ENCODE assay signal across 8 cellular contexts in genomic region chr19:58348080-58348479, GRCh38. TPM values are rescaled to one million over a fixed set of nuclear protein-coding genes. Genes with fewer than 3 reads are reported as not detected.
DNase-seq lines count a peak whose midpoint lies in the region; ATAC-seq and TF ChIP-seq lines count a peak whose summit lies in the region.
"Not testable (repeated sequence)": the region's sequence is repeated elsewhere in the genome, so short reads cannot be mapped to it uniquely, and the experiment has no call there.

No MANE protein-coding gene starts in this region.

- not testable (repeated sequence) for H4K20me1 ChIP-seq in GM23248 (ENCODE audit: insufficient read depth); OCI-LY7 (ENCODE audit: insufficient read depth, low read length); smooth muscle cell (ENCODE audit: low read depth)

- not testable (repeated sequence) for DNase-seq in AG10803 (ENCODE audit: low read depth); GM23248; OCI-LY7 (ENCODE audit: low spot score); activated T-cell treated with anti-CD3 and anti-CD28 coated beads, Interleukin-2, amount 50 U/mL, for 4 hours; colonic mucosa; naive thymus-derived CD4-positive, alpha-beta T cell; smooth muscle cell (lab: John Stamatoyannopoulos, UW; ENCODE audit: unreplicated experiment)
- DNase-seq in right cardiac atrium = peak in 2 of 3 donors; percentile 18 to 47

- H3K9me3 Mint-ChIP-seq in activated T-cell treated with anti-CD3 and anti-CD28 coated beads, Interleukin-2, amount 50 U/mL, for 4 hours; naive thymus-derived CD4-positive, alpha-beta T cell: not testable (repeated sequence)

- 2 to 4% methylated on average over 12 of the region's 12 CpGs for WGBS in GM23248 (ENCODE audit: low coverage in 1 of 2, low lambda C conversion rate in 2 of 2, missing lambda C conversion rate in 2 of 2), 2 experiments
- 36% methylated on average over 12 of the region's 12 CpGs for WGBS in right cardiac atrium
- WGBS in smooth muscle cell (ENCODE audit: low lambda C conversion rate) = 7% methylated on average over 12 of the region's 12 CpGs

- in situ Hi-C loops in GM23248 (cut with MboI) = not testable (repeated sequence)

- H3K36me3 Mint-ChIP-seq in activated T-cell treated with anti-CD3 and anti-CD28 coated beads, Interleukin-2, amount 50 U/mL, for 4 hours (ENCODE audit: insufficient read depth) = not testable (repeated sequence)
- H3K36me3 Mint-ChIP-seq in naive thymus-derived CD4-positive, alpha-beta T cell = peaks cover 3 to 20% (median 6%) of the 10 kb centered on the region in 5 donors

- H3K4me2 ChIP-seq in GM23248 (ENCODE audit: unreplicated experiment) (peak overlapping the region; percentile 77), OCI-LY7 (ENCODE audit: low read length) (peak overlapping the region; percentile 100), smooth muscle cell (peak overlapping the region; percentile 95)

- peaks cover 10% of the 10 kb centered on the region; the same call in 1 of the 2 replicates for H3F3A ChIP-seq in GM23248 (ENCODE audit: insufficient read depth)
- H3F3A ChIP-seq in smooth muscle cell (ENCODE audit: low read depth) = not testable (repeated sequence)

- not testable (repeated sequence) for TF ChIP-seq CTCF in AG10803 (conservative IDR thresholded peaks at IDR 0.05; ENCODE audit: low read length); OCI-LY7 (conservative IDR thresholded peaks at IDR 0.05; ENCODE audit: low read length); colonic mucosa (IDR thresholded peaks at IDR 0.05); smooth muscle cell (IDR thresholded peaks at IDR 0.05; ENCODE audit: borderline replicate concordance, insufficient read depth, poor library complexity, severe bottlenecking)

- H3K79me2 ChIP-seq in GM23248 (ENCODE audit: insufficient read depth) (peaks cover 43% of the 10 kb centered on the region), OCI-LY7 (ENCODE audit: insufficient read depth, low read depth, low read length) (peaks cover 11% of the 10 kb centered on the region), smooth muscle cell (ENCODE audit: low read depth) (peaks cover 53% of the 10 kb centered on the region)

- H3K9me2 ChIP-seq in GM23248 (ENCODE audit: insufficient read depth); OCI-LY7 (ENCODE audit: insufficient read depth, low read length): not testable (repeated sequence)

- peak; percentile 2 to 6 for ATAC-seq in activated T-cell treated with anti-CD3 and anti-CD28 coated beads, Interleukin-2, amount 50 U/mL, for 4 hours
- ATAC-seq in right cardiac atrium; naive thymus-derived CD4-positive, alpha-beta T cell: not testable (repeated sequence)

- intact Hi-C loops in OCI-LY7 (cut with micrococcal nuclease; ENCODE audit: unreplicated experiment) = loop anchor here (5.0 kb wide), 1 partner anchor 129 kb away; the partner anchor contains the start of gene ZNF446
- intact Hi-C loops in colonic mucosa (cut with DNase I); right cardiac atrium (cut with DNase I): not testable (repeated sequence)
- intact Hi-C loops in naive thymus-derived CD4-positive, alpha-beta T cell (cut with micrococcal nuclease) = loop anchor here in 1 of 2 donors (5.0 kb wide), 3 partner anchors 34 to 59 kb away; partner anchors contain the start of genes ERVK3-1, ZNF584 and ZNF837

- POLR2A ChIA-PET in OCI-LY7 (lab: Charles Lee) = interaction anchor here (0.9 to 2.6 kb wide), 3 partner anchors 13 to 32 kb away, joined by 3 to 21 read pairs (median 4); partner anchors contain the start of gene ZNF497
- POLR2A ChIA-PET in naive thymus-derived CD4-positive, alpha-beta T cell (lab: Charles Lee) = interaction anchor here (0.6 to 2.3 kb wide), 7 partner anchors 8 to 165 kb away, joined by 3 to 12 read pairs (median 3); partner anchors contain the start of genes ZNF274 and ZNF837

- peak overlapping the region; percentile 91 for H3K4me3 Mint-ChIP-seq in activated T-cell treated with anti-CD3 and anti-CD28 coated beads, Interleukin-2, amount 50 U/mL, for 4 hours
- peak overlapping the region; percentile 86 to 97 (median 92) for H3K4me3 Mint-ChIP-seq in naive thymus-derived CD4-positive, alpha-beta T cell

- not testable (repeated sequence) for BruUV-seq in OCI-LY7 (replicated peaks; lab: Mats Ljungman, UMichigan)

- CTCF ChIA-PET in OCI-LY7 (lab: Charles Lee; ENCODE audit: unreplicated experiment); naive thymus-derived CD4-positive, alpha-beta T cell (lab: Charles Lee): not testable (repeated sequence)

- H3K4me1 ChIP-seq in GM23248 (ENCODE audit: insufficient read depth); colonic mucosa; right cardiac atrium (ENCODE audit: control insufficient read depth, insufficient read depth, low read length); naive thymus-derived CD4-positive, alpha-beta T cell (ENCODE audit: control insufficient read depth in 2 of 2, insufficient read depth in 2 of 2, low read length in 2 of 2); smooth muscle cell (ENCODE audit: low read depth): not testable (repeated sequence)
- H3K4me1 ChIP-seq in OCI-LY7 (ENCODE audit: insufficient read depth, low read length, poor library complexity, severe bottlenecking) = peaks cover 18% of the 10 kb centered on the region

- H2AFZ ChIP-seq in GM23248 = peak overlapping the region; percentile 85
- H2AFZ ChIP-seq in OCI-LY7 (ENCODE audit: low read length) = peak overlapping the region; percentile 68
- H2AFZ ChIP-seq in smooth muscle cell (ENCODE audit: low read depth) = peak overlapping the region; percentile 98

- H3K27ac ChIP-seq in GM23248 = peak overlapping the region; percentile 23
- peak overlapping the region; percentile 44 for H3K27ac ChIP-seq in OCI-LY7 (ENCODE audit: low read depth, low read length, poor library complexity, severe bottlenecking)
- H3K27ac ChIP-seq in colonic mucosa = peak overlapping the region; percentile 36
- H3K27ac ChIP-seq in right cardiac atrium (ENCODE audit: low read length); smooth muscle cell (ENCODE audit: low read depth): not testable (repeated sequence)
- H3K27ac ChIP-seq in naive thymus-derived CD4-positive, alpha-beta T cell (ENCODE audit: low read depth, low read length) = peak overlapping the region; percentile 73

- not testable (repeated sequence) for H3K27me3 ChIP-seq in GM23248 (replicated peaks; ENCODE audit: insufficient read depth); right cardiac atrium (ENCODE audit: control insufficient read depth, insufficient read depth); naive thymus-derived CD4-positive, alpha-beta T cell (ENCODE audit: control insufficient read depth in 2 of 2, insufficient read depth in 2 of 2, low read length in 2 of 2); smooth muscle cell (ENCODE audit: low read depth)
- peaks cover 14% of the 10 kb centered on the region for H3K27me3 ChIP-seq in colonic mucosa

- peak overlapping the region; percentile 91 for H3K4me3 ChIP-seq in AG10803 (ENCODE audit: low read length)
- peak overlapping the region; percentile 89 for H3K4me3 ChIP-seq in GM23248
- H3K4me3 ChIP-seq in OCI-LY7 (ENCODE audit: low read depth, low read length, poor library complexity, severe bottlenecking) = peak overlapping the region; percentile 79
- peak overlapping the region; percentile 48 for H3K4me3 ChIP-seq in colonic mucosa
- H3K4me3 ChIP-seq in right cardiac atrium (ENCODE audit: low read length) = peak overlapping the region; percentile 33
- peak overlapping the region; percentile 77 for H3K4me3 ChIP-seq in naive thymus-derived CD4-positive, alpha-beta T cell (ENCODE audit: low read length)
- H3K4me3 ChIP-seq in smooth muscle cell = peak overlapping the region; percentile 96

- peaks cover 23% of the 10 kb centered on the region for H3K4me1 Mint-ChIP-seq in activated T-cell treated with anti-CD3 and anti-CD28 coated beads, Interleukin-2, amount 50 U/mL, for 4 hours (ENCODE audit: low read depth)
- peaks cover 23 to 39% (median 29%) of the 10 kb centered on the region in 7 donors for H3K4me1 Mint-ChIP-seq in naive thymus-derived CD4-positive, alpha-beta T cell

- peak overlapping the region in 8 of 9 donors; percentile 71 to 93 (median 85) for H3K27ac Mint-ChIP-seq in naive thymus-derived CD4-positive, alpha-beta T cell

- H3K36me3 ChIP-seq in GM23248 (ENCODE audit: low read depth); OCI-LY7 (ENCODE audit: insufficient read depth, low read length); colonic mucosa; naive thymus-derived CD4-positive, alpha-beta T cell (ENCODE audit: control insufficient read depth in 2 of 3, insufficient read depth in 3 of 3, low read length in 3 of 3); smooth muscle cell (ENCODE audit: low read depth): not testable (repeated sequence)

- not testable (repeated sequence) for H3K27me3 Mint-ChIP-seq in activated T-cell treated with anti-CD3 and anti-CD28 coated beads, Interleukin-2, amount 50 U/mL, for 4 hours (ENCODE audit: low read depth); naive thymus-derived CD4-positive, alpha-beta T cell

- not testable (repeated sequence) for H3K9me3 ChIP-seq in GM23248 (ENCODE audit: low read depth); OCI-LY7 (ENCODE audit: low read length); colonic mucosa; right cardiac atrium (ENCODE audit: control insufficient read depth, low read length); naive thymus-derived CD4-positive, alpha-beta T cell (ENCODE audit: control insufficient read depth in 2 of 3, low read length in 3 of 3); smooth muscle cell (replicated peaks; ENCODE audit: low read depth)

- H3K9ac ChIP-seq in GM23248 = peak overlapping the region; percentile 74
- H3K9ac ChIP-seq in colonic mucosa (ENCODE audit: low read depth in 2 of 2, low read length in 2 of 2) = peak overlapping the region; percentile 40 to 51
- peak overlapping the region; percentile 46 for H3K9ac ChIP-seq in smooth muscle cell (ENCODE audit: low read depth)

RNA-seq across cellular contexts. Expression of gene A1BG, which starts 5.2 kb away (rescaled TPM):
- total RNA-seq in GM23248 (2014; rRNA removed; shearing (Covaris generic)) = 22.0 and 63.7 TPM in 2 replicates
- polyA plus RNA-seq in GM23248 (2016; fragmentation: Nextera tagmentation; extraction: Ambion mirVana) (31.3 and 34.3 TPM in 2 replicates), right cardiac atrium (32.6 TPM), smooth muscle cell (114 and 133 TPM in 2 replicates)
- total RNA-seq in OCI-LY7 (2014; rRNA removed; shearing (Covaris generic)) = 21.3 and 47.2 TPM in 2 replicates
- total RNA-seq in OCI-LY7 (2022) (24.5 and 26.9 TPM in 2 replicates), colonic mucosa (1 to 10 TPM; 3.6 to 4.7 TPM), right cardiac atrium (10 to 100 TPM; 21.0 to 36.0 (median 28.6) TPM), smooth muscle cell (77.8 and 92.3 TPM in 2 replicates)
- 10 to 100 TPM in 2 of 3 donors, 1 to 10 TPM in 1; 9.0 to 12.0 (median 11.5) TPM for total RNA-seq in activated T-cell treated with anti-CD3 and anti-CD28 coated beads, Interleukin-2, amount 50 U/mL, for 4 hours
- 10 to 100 TPM in 3 of 5 experiments, 1 to 10 TPM in 2; 7.0 to 21.5 (median 12.4) TPM for total RNA-seq in naive thymus-derived CD4-positive, alpha-beta T cell
- 10 to 100 TPM; 38.0 to 60.1 TPM for polyA plus RNA-seq in naive thymus-derived CD4-positive, alpha-beta T cell

RNA-seq across cellular contexts. Expression of gene ZNF497, which starts 14.5 kb away (rescaled TPM):
- 0.38 and 0.97 TPM in 2 replicates for total RNA-seq in GM23248 (2014; rRNA removed; shearing (Covaris generic))
- polyA plus RNA-seq in GM23248 (2016; fragmentation: Nextera tagmentation; extraction: Ambion mirVana) (0.65 and 0.72 TPM in 2 replicates), right cardiac atrium (0.27 TPM), smooth muscle cell (4.6 and 6.1 TPM in 2 replicates)
- total RNA-seq in OCI-LY7 (2014; rRNA removed; shearing (Covaris generic)) = 2.8 and 3.6 TPM in 2 replicates
- total RNA-seq in OCI-LY7 (2022) (4.5 and 6.1 TPM in 2 replicates), colonic mucosa (1 to 10 TPM in 1 of 2 donors, under 1 TPM in 1; 0.98 to 1.9 TPM), right cardiac atrium (1 to 10 TPM in 1 of 4 donors, under 1 TPM in 3; 0.33 to 1.1 (median 0.47) TPM), smooth muscle cell (0.58 and 1.3 TPM in 2 replicates)
- under 1 TPM; 0.55 to 0.99 (median 0.98) TPM for total RNA-seq in activated T-cell treated with anti-CD3 and anti-CD28 coated beads, Interleukin-2, amount 50 U/mL, for 4 hours
- total RNA-seq in naive thymus-derived CD4-positive, alpha-beta T cell = 1 to 10 TPM; 1.0 to 2.7 (median 1.8) TPM
- 1 to 10 TPM; 1.9 to 2.9 TPM for polyA plus RNA-seq in naive thymus-derived CD4-positive, alpha-beta T cell

RNA-seq across cellular contexts. Expression of gene ZSCAN22, which starts 21.3 kb away (rescaled TPM):
- 1.8 and 3.4 TPM in 2 replicates for total RNA-seq in GM23248 (2014; rRNA removed; shearing (Covaris generic))
- polyA plus RNA-seq in GM23248 (2016; fragmentation: Nextera tagmentation; extraction: Ambion mirVana) = 1.5 and 2.1 TPM in 2 replicates
- total RNA-seq in OCI-LY7 (2014; rRNA removed; shearing (Covaris generic)) = 2.6 and 3.3 TPM in 2 replicates
- 3.7 and 5.1 TPM in 2 replicates for total RNA-seq in OCI-LY7 (2022)
- 1 to 10 TPM; 3.0 to 4.3 (median 3.6) TPM for total RNA-seq in activated T-cell treated with anti-CD3 and anti-CD28 coated beads, Interleukin-2, amount 50 U/mL, for 4 hours
- 1 to 10 TPM; 3.0 to 3.7 TPM for total RNA-seq in colonic mucosa
- total RNA-seq in right cardiac atrium = 1 to 10 TPM; 1.4 to 2.1 (median 1.9) TPM
- 0.79 TPM for polyA plus RNA-seq in right cardiac atrium
- total RNA-seq in naive thymus-derived CD4-positive, alpha-beta T cell = 1 to 10 TPM; 1.1 to 6.0 (median 4.5) TPM
- 1 to 10 TPM; 1.3 to 3.6 TPM for polyA plus RNA-seq in naive thymus-derived CD4-positive, alpha-beta T cell
- total RNA-seq in smooth muscle cell = 1.7 and 2.2 TPM in 2 replicates
- 2.4 and 2.5 TPM in 2 replicates for polyA plus RNA-seq in smooth muscle cell

RNA-seq across cellular contexts. Expression of gene ZNF837, which starts 32.8 kb away (rescaled TPM):
- 2.5 and 5.3 TPM in 2 replicates for total RNA-seq in GM23248 (2014; rRNA removed; shearing (Covaris generic))
- polyA plus RNA-seq in GM23248 (2016; fragmentation: Nextera tagmentation; extraction: Ambion mirVana) (1.4 and 2.2 TPM in 2 replicates), right cardiac atrium (0.52 TPM), smooth muscle cell (7.8 and 8.4 TPM in 2 replicates)
- total RNA-seq in OCI-LY7 (2014; rRNA removed; shearing (Covaris generic)) = 1.8 and 3.0 TPM in 2 replicates
- total RNA-seq in OCI-LY7 (2022) (5.3 and 5.8 TPM in 2 replicates), colonic mucosa (1 to 10 TPM; 1.8 to 2.6 TPM), right cardiac atrium (under 1 TPM; 0.33 to 0.82 (median 0.55) TPM), smooth muscle cell (4.4 and 5.9 TPM in 2 replicates)
- total RNA-seq in activated T-cell treated with anti-CD3 and anti-CD28 coated beads, Interleukin-2, amount 50 U/mL, for 4 hours = 1 to 10 TPM; 1.2 to 2.1 (median 1.8) TPM
- total RNA-seq in naive thymus-derived CD4-positive, alpha-beta T cell = 1 to 10 TPM; 1.4 to 4.3 (median 2.4) TPM
- polyA plus RNA-seq in naive thymus-derived CD4-positive, alpha-beta T cell = 10 to 100 TPM in 1 of 2 donors, 1 to 10 TPM in 1; 6.9 to 15.6 TPM

RNA-seq across cellular contexts. Expression of gene RPS5, which starts 39.0 kb away (rescaled TPM):
- 1,366 and 1,425 TPM in 2 replicates for total RNA-seq in GM23248 (2014; rRNA removed; shearing (Covaris generic))
- polyA plus RNA-seq in GM23248 (2016; fragmentation: Nextera tagmentation; extraction: Ambion mirVana) = 561 and 565 TPM in 2 replicates
- 3,315 and 3,333 TPM in 2 replicates for total RNA-seq in OCI-LY7 (2014; rRNA removed; shearing (Covaris generic))
- total RNA-seq in OCI-LY7 (2022) = 1,573 and 1,607 TPM in 2 replicates
- 1,000 to 10,000 TPM; 2,106 to 2,287 (median 2,120) TPM for total RNA-seq in activated T-cell treated with anti-CD3 and anti-CD28 coated beads, Interleukin-2, amount 50 U/mL, for 4 hours
- 100 to 1,000 TPM; 781 to 884 TPM for total RNA-seq in colonic mucosa
- total RNA-seq in right cardiac atrium = 100 to 1,000 TPM; 513 to 681 (median 600) TPM
- polyA plus RNA-seq in right cardiac atrium = 566 TPM
- total RNA-seq in naive thymus-derived CD4-positive, alpha-beta T cell = 1,000 to 10,000 TPM in 4 of 5 experiments, 100 to 1,000 TPM in 1; 911 to 1,684 (median 1,502) TPM
- polyA plus RNA-seq in naive thymus-derived CD4-positive, alpha-beta T cell = 1,000 to 10,000 TPM; 1,774 to 1,925 TPM
- total RNA-seq in smooth muscle cell = 1,602 and 1,773 TPM in 2 replicates
- 650 and 684 TPM in 2 replicates for polyA plus RNA-seq in smooth muscle cell

Comparison
In these comparisons a context has a peak if more than half of its experiments do, and no peak if none do; other contexts are left out.
1. H3K4me3 ChIP-seq: peak in every context shown above with its lines; median percentile 96 in smooth muscle cell; 91 in AG10803; 89 in GM23248; 79 in OCI-LY7; 77 in naive thymus-derived CD4-positive, alpha-beta T cell; 48 in colonic mucosa; 33 in right cardiac atrium.